ENCODE assay signal across 8 cellular contexts in genomic region chr15:52790166-52790708, GRCh38. TPM values are rescaled to one million over a fixed set of nuclear protein-coding genes. Genes with fewer than 3 reads are reported as not detected.
DNase-seq lines count a peak whose midpoint lies in the region; ATAC-seq and TF ChIP-seq lines count a peak whose summit lies in the region.

Gene ONECUT1 (minus strand): TSS chr15:52790336. CDS start chr15:52789884, 452 bp downstream.

- H3K4me3 ChIP-seq in HUES64 (ENCODE audit: low read length), result peak within 1 kb of the TSS; percentile 60
- H3K4me3 ChIP-seq in SJSA1, result peak within 1 kb of the TSS; percentile 28
- H3K4me3 ChIP-seq in astrocyte of the spinal cord (ENCODE audit: low read depth, low read length), result peak within 1 kb of the TSS; percentile 37

- H3K27ac ChIP-seq in HUES64 (ENCODE audit: low read depth, low read length), result no peak within 1 kb of the TSS
- H3K27ac ChIP-seq in SJSA1, result no peak within 1 kb of the TSS

- H3K9ac ChIP-seq in HUES64 (ENCODE audit: low read depth, low read length), result no peak within 1 kb of the TSS

- H3K4me1 ChIP-seq in HUES64 (ENCODE audit: insufficient read depth, low read length) (peaks cover 53% of the 10 kb centered on the region), SJSA1 (replicated peaks) (peaks cover 10% of the 10 kb centered on the region)

- TF ChIP-seq CTCF in astrocyte of the spinal cord (IDR thresholded peaks at IDR 0.05; ENCODE audit: low read depth, low read length), result no peak

- no peaks in the 10 kb centered on the region for H3K36me3 ChIP-seq in HUES64 (ENCODE audit: insufficient read depth, low read length)
- H3K36me3 ChIP-seq in SJSA1, result no peaks in the 10 kb centered on the region

- DNase-seq in EL (peak; percentile 59), SJSA1 (ENCODE audit: low read depth in 1 of 2, low spot score in 2 of 2) (peak in 1 of 2 experiments; percentile 38), astrocyte of the spinal cord (ENCODE audit: low read depth, low spot score) (peak; percentile 29), iPS-NIHi7 (ENCODE audit: extremely low spot score) (peak; percentile 77)
- DNase-seq in stimulated activated CD4-positive, alpha-beta T cell treated with anti-CD3 and anti-CD28 coated beads, Interleukin-12 subunit alpha, Interleukin-12 subunit beta, amount 100 ng/mL, for 4 hours, result peak; percentile 62

- H3K9me3 ChIP-seq in HUES64 (ENCODE audit: insufficient read depth, low read depth, low read length), result no peaks in the 10 kb centered on the region
- 0 out of 2 replicates have a peak, but pooled peaks cover 6% of the 10 kb centered on the region for H3K9me3 ChIP-seq in SJSA1 (replicated peaks)

- H3K27me3 ChIP-seq in HUES64 (ENCODE audit: insufficient read depth, low read length), result peaks cover 99% of the 10 kb centered on the region
- H3K27me3 ChIP-seq in SJSA1 (replicated peaks), result peaks cover 92% of the 10 kb centered on the region

- in situ Hi-C loops in astrocyte of the spinal cord (cut with HindIII; ENCODE audit: low sequenced_read_pairs), result no loop called here

- peak; percentile 63 for ATAC-seq in GM21515 (IDR thresholded peaks at IDR 0.05; ENCODE audit: unreplicated experiment)
- ATAC-seq in HG03097 (IDR thresholded peaks at IDR 0.05; ENCODE audit: low FRiP score, unreplicated experiment), result no peak

- under 1% methylated on average over 65 of the region's 65 CpGs for WGBS in HUES64

RNA-seq across cellular contexts. Expression of gene ONECUT1, which starts in this region (rescaled TPM):
- polyA plus RNA-seq in HUES64 (2013, experiment 1 of 2), result 2.1 TPM
- 5.1 TPM for polyA plus RNA-seq in HUES64 (2013, experiment 2 of 2)
- not detected in 2 replicates for total RNA-seq in SJSA1 (2014; rRNA removed; shearing (Covaris generic))
